Comparison of ENCODE assay signal across 20 cellular contexts in the genomic region with DNA sequence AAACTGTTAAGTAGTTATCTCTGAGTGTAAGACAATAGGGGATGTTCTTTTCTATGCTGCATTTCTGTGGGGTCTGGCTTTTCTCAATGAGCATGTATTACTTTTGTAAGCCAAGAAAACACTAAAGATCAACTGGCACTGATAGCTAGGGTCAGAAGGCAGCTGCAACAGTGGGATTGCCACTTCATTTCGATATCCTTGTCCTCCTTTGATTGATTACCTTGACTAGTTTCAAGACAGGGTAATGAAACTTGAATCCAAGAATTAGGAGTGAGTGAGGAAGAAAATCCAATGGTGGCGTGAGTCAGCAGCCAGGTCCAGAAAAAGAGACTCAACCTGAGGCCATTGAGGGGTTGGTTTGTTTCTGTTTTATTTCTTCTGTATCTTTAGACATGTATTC.
"Had no signal": no experiment of that assay in that cellular context is flagged by ENCODE, and none has a peak within 500 bp of the region (broad histone marks: within the 10 kb centered on the region; RNA-seq: fewer than 3 reads in every experiment).

No MANE protein-coding gene starts in this region.

- H3K9me3 Mint-ChIP-seq: immature natural killer cell; mesothelial cell of epicardium; natural killer cell; stimulated activated effector memory CD8-positive, alpha-beta T cell treated with anti-CD3 and anti-CD28 coated beads, Interleukin-12 subunit alpha, Interleukin-12 subunit beta, amount 100 ng/mL, for 72 hours had no signal

- ATAC-seq: gastroesophageal sphincter; left colon; natural killer cell; right lobe of liver; stimulated activated effector memory CD8-positive, alpha-beta T cell treated with anti-CD3 and anti-CD28 coated beads, Interleukin-12 subunit alpha, Interleukin-12 subunit beta, amount 100 ng/mL, for 72 hours; stimulated activated naive CD8-positive, alpha-beta T cell treated with anti-CD3 and anti-CD28 coated beads, Interleukin-15, Interleukin-2, amounts not matched to agents 100 U/mL and 50 U/mL, for 24 hours; upper lobe of right lung had no signal

- H3K4me3 Mint-ChIP-seq: immature natural killer cell; mesothelial cell of epicardium; natural killer cell; neural progenitor cell; stimulated activated effector memory CD8-positive, alpha-beta T cell treated with anti-CD3 and anti-CD28 coated beads, Interleukin-12 subunit alpha, Interleukin-12 subunit beta, amount 100 ng/mL, for 72 hours had no signal

- H3K4me1 Mint-ChIP-seq: immature natural killer cell; stimulated activated effector memory CD8-positive, alpha-beta T cell treated with anti-CD3 and anti-CD28 coated beads, Interleukin-12 subunit alpha, Interleukin-12 subunit beta, amount 100 ng/mL, for 72 hours had no signal

- H3K27ac Mint-ChIP-seq: immature natural killer cell; mesothelial cell of epicardium; natural killer cell; neural progenitor cell; stimulated activated effector memory CD8-positive, alpha-beta T cell treated with anti-CD3 and anti-CD28 coated beads, Interleukin-12 subunit alpha, Interleukin-12 subunit beta, amount 100 ng/mL, for 72 hours had no signal

- DNase-seq: central memory CD4-positive, alpha-beta T cell; cortex of kidney; effector memory CD4-positive, alpha-beta T cell; glutamatergic neuron; immature natural killer cell; kidney; left colon; natural killer cell; nucleus accumbens; ovary; right lobe of liver; stimulated activated CD4-positive, alpha-beta T cell treated with anti-CD3 and anti-CD28 coated beads, Interleukin-4, amount 100 ng/mL, for 1 hour; stimulated activated CD8-positive, alpha-beta memory T cell treated with anti-CD3 and anti-CD28 coated beads, Interleukin-4, amount 100 ng/mL, for 48 hours; stimulated activated naive CD8-positive, alpha-beta T cell treated with anti-CD3 and anti-CD28 coated beads, Interleukin-15, Interleukin-2, amounts not matched to agents 100 U/mL and 50 U/mL, for 24 hours; testis; upper lobe of right lung had no signal

- H3K36me3 Mint-ChIP-seq: mesothelial cell of epicardium; stimulated activated effector memory CD8-positive, alpha-beta T cell treated with anti-CD3 and anti-CD28 coated beads, Interleukin-12 subunit alpha, Interleukin-12 subunit beta, amount 100 ng/mL, for 72 hours had no signal
